Comparison of ENCODE assay signal across 22 cellular contexts in genomic region chr17:20256144-20256543, GRCh38.
DNase-seq lines count a peak whose midpoint lies in the region; FAIRE-seq and TF ChIP-seq lines count a peak whose summit lies in the region.
"Had no signal": no experiment of that assay in that cellular context is flagged by ENCODE, and none has a peak within 500 bp of the region (broad histone marks: within the 10 kb centered on the region; RNA-seq: fewer than 3 reads in every experiment).

No MANE protein-coding gene starts in this region.

- FAIRE-seq in D721Med (lab: Jason Lieb, UNC) = peak; percentile 60
- FAIRE-seq: A204.1, GM12878, GM18507 had no signal

- no peak overlapping the region for H3K4ac ChIP-seq in trophoblast cell (ENCODE audit: low read depth, low read length)

- peaks cover 3% of the 10 kb centered on the region for H3K27me3 Mint-ChIP-seq in nephron progenitor cell (ENCODE audit: low read depth, poor library complexity)
- H3K27me3 Mint-ChIP-seq: CD4-positive, alpha-beta T cell had no signal

- WGBS in trophoblast cell (ENCODE audit: extremely low coverage, insufficient coverage, insufficient read length) = no CpG with 5 or more reads among the region's 2 CpGs

- H2AFZ ChIP-seq in trophoblast cell (ENCODE audit: insufficient read depth, low read length, poor library complexity) = no peak overlapping the region

- no peaks in the 10 kb centered on the region for H3K27me3 ChIP-seq in trophoblast cell (ENCODE audit: insufficient read depth, low read length)

- no peaks in the 10 kb centered on the region for H3K79me2 ChIP-seq in trophoblast cell (ENCODE audit: control insufficient read depth, insufficient read depth, low read length, poor library complexity)

- H3K27ac ChIP-seq in trophoblast cell (ENCODE audit: low read depth, low read length) = no peak overlapping the region

- no peaks in the 10 kb centered on the region for H3K79me1 ChIP-seq in trophoblast cell (ENCODE audit: low read length)

- H4K8ac ChIP-seq in trophoblast cell (ENCODE audit: low read depth, low read length) = no peak overlapping the region

- no peak overlapping the region for H3K9ac ChIP-seq in trophoblast cell (ENCODE audit: low read length)

- peak overlapping the region; percentile 87 for H3K27ac Mint-ChIP-seq in nephron progenitor cell

- H3K14ac ChIP-seq in trophoblast cell (ENCODE audit: low read length) = no peak overlapping the region

- no peak overlapping the region for H2AK5ac ChIP-seq in trophoblast cell (ENCODE audit: low read length)

- H3K4me2 ChIP-seq in trophoblast cell (ENCODE audit: low read length) = no peak overlapping the region

- peak; percentile 18 for DNase-seq in D721Med (ENCODE audit: insufficient read length, low spot score)
- DNase-seq in NCI-H146 treated with DMSO at 0.1 percent for 48 hours (lab: John Stamatoyannopoulos, UW; ENCODE audit: unreplicated experiment) = peak; percentile 71
- peak; percentile 69 for DNase-seq in NCI-H748 treated with DMSO at 0.1 percent for 48 hours (lab: John Stamatoyannopoulos, UW)
- no peak for DNase-seq in nephron progenitor cell
- DNase-seq in midbrain (lab: John Stamatoyannopoulos, UW) = no peak
- DNase-seq in trophoblast cell = no peak
- no peak for DNase-seq in putamen (ENCODE audit: low spot score)
- DNase-seq in RKO (ENCODE audit: low spot score) = no peak
- DNase-seq: Calu3; CD4-positive, alpha-beta T cell; DMS53; EL; GOT3; KBM-7; NCI-H1105 treated with DMSO at 0.1 percent for 48 hours; NCI-H524; OCI-M1; SHP77; T-helper 1 cell had no signal

- H3K4me3 ChIP-seq in trophoblast cell (ENCODE audit: low read depth, low read length) = no peak overlapping the region
- H3K4me3 ChIP-seq: GM12878 had no signal

- H3K4me1 Mint-ChIP-seq in nephron progenitor cell = peaks cover 38% of the 10 kb centered on the region

- H3K23ac ChIP-seq in trophoblast cell (ENCODE audit: low read length) = no peak overlapping the region

- H3K9me3 ChIP-seq in trophoblast cell (ENCODE audit: insufficient read depth, low read depth, low read length) = no peaks in the 10 kb centered on the region

- H4K91ac ChIP-seq in trophoblast cell (ENCODE audit: low read depth, low read length) = no peak overlapping the region

- no peak overlapping the region for H2BK120ac ChIP-seq in trophoblast cell (ENCODE audit: insufficient read depth, low read length, poor library complexity)

- H2BK5ac ChIP-seq in trophoblast cell (ENCODE audit: low read depth, low read length, poor library complexity) = no peak overlapping the region

- peaks cover 17% of the 10 kb centered on the region for H3K9me3 Mint-ChIP-seq in nephron progenitor cell

- H3K18ac ChIP-seq in trophoblast cell (ENCODE audit: low read length) = no peak overlapping the region

- H3K36me3 Mint-ChIP-seq in nephron progenitor cell (ENCODE audit: low read depth) = peaks cover 60% of the 10 kb centered on the region

- no peak for TF ChIP-seq CTCF in D721Med (IDR thresholded peaks at IDR 0.05; ENCODE audit: insufficient read depth, missing control alignments)
- TF ChIP-seq CTCF in nephron progenitor cell (IDR thresholded peaks at IDR 0.05) = no peak

- no peak overlapping the region for H4K12ac ChIP-seq in trophoblast cell (ENCODE audit: low read depth, low read length)

- H3K4me3 Mint-ChIP-seq in nephron progenitor cell = no peak overlapping the region
- H3K4me3 Mint-ChIP-seq: CD4-positive, alpha-beta T cell had no signal

- no peaks in the 10 kb centered on the region for H3K4me1 ChIP-seq in trophoblast cell (ENCODE audit: control insufficient read depth in 1 of 2, insufficient read depth in 2 of 2, low read length in 2 of 2)

- H2BK12ac ChIP-seq in trophoblast cell (ENCODE audit: low read length) = no peak overlapping the region

- H3K36me3 ChIP-seq in trophoblast cell (ENCODE audit: control insufficient read depth in 1 of 2, insufficient read depth in 2 of 2, low read length in 2 of 2) = peaks cover 29 to 61% of the 10 kb centered on the region in 2 experiments

Comparison
In these comparisons a context has a peak if more than half of its experiments do, and no peak if none do; other contexts are left out.
1. DNase-seq: peak in D721Med (single experiment), NCI-H146 treated with DMSO at 0.1 percent for 48 hours (single experiment) and NCI-H748 treated with DMSO at 0.1 percent for 48 hours (single experiment); none in nephron progenitor cell (single experiment), midbrain (single experiment), trophoblast cell (0 of 2), putamen (single experiment) and RKO (single experiment).